16 cellular contexts compared by ENCODE assay signal in genomic region chr10:86793696-86794095, GRCh38.
"Had no signal": no experiment of that assay in that cellular context is flagged by ENCODE, and none has a peak within 500 bp of the region (broad histone marks: within the 10 kb centered on the region; RNA-seq: fewer than 3 reads in every experiment).

No MANE protein-coding gene starts in this region.

- DNase-seq: activated CD4-positive, alpha-beta T cell treated with anti-CD3 and anti-CD28 coated beads for 36 hours; activated CD8-positive, alpha-beta T cell treated with anti-CD3 and anti-CD28 coated beads for 36 hours; activated effector memory CD4-positive, alpha-beta T cell treated with Interleukin-2 at 50 U/mL for 16 hours; activated T-cell treated with anti-CD3 and anti-CD28 coated beads, Interleukin-2, amount 50 U/mL, for 4 hours; effector memory CD8-positive, alpha-beta T cell; heart left ventricle; mammary epithelial cell; ovary; T-helper 17 cell; WERI-Rb-1 had no signal

- H3K36me3 Mint-ChIP-seq: activated naive CD4-positive, alpha-beta T cell treated with anti-CD3 and anti-CD28 coated beads, Interleukin-2, amount 50 U/mL, for 24 hours; natural killer cell treated with Interleukin-12 subunit alpha and Interleukin-12 subunit beta and Interleukin-15 and Interleukin-18, amount 100 ng/mL, for 72 hours; stimulated activated effector memory CD8-positive, alpha-beta T cell treated with anti-CD3 and anti-CD28 coated beads, Interleukin-12 subunit alpha, Interleukin-12 subunit beta, amount 100 ng/mL, for 72 hours had no signal

- H3K27me3 Mint-ChIP-seq: activated CD4-positive, alpha-beta T cell treated with anti-CD3 and anti-CD28 coated beads for 36 hours; activated CD8-positive, alpha-beta T cell treated with anti-CD3 and anti-CD28 coated beads for 36 hours; activated naive CD4-positive, alpha-beta T cell treated with anti-CD3 and anti-CD28 coated beads, Interleukin-2, amount 50 U/mL, for 24 hours; dendritic cell treated with granulocyte-macrophage colony-stimulating factor and Interleukin-4, amounts not matched to agents 40 ng/mL and 50 ng/mL, for 4 days; effector memory CD8-positive, alpha-beta T cell; natural killer cell treated with Interleukin-12 subunit alpha and Interleukin-12 subunit beta and Interleukin-15 and Interleukin-18, amount 100 ng/mL, for 72 hours; T-helper 17 cell had no signal

- H3K9me3 ChIP-seq: heart left ventricle, ovary, vagina had no signal

- H3K9me3 Mint-ChIP-seq: activated CD8-positive, alpha-beta T cell treated with anti-CD3 and anti-CD28 coated beads for 36 hours; activated naive CD4-positive, alpha-beta T cell treated with anti-CD3 and anti-CD28 coated beads, Interleukin-2, amount 50 U/mL, for 24 hours; activated T-cell treated with anti-CD3 and anti-CD28 coated beads, Interleukin-2, amount 50 U/mL, for 4 hours; dendritic cell treated with granulocyte-macrophage colony-stimulating factor and Interleukin-4, amounts not matched to agents 40 ng/mL and 50 ng/mL, for 4 days; effector memory CD8-positive, alpha-beta T cell; natural killer cell treated with Interleukin-12 subunit alpha and Interleukin-12 subunit beta and Interleukin-15 and Interleukin-18, amount 100 ng/mL, for 72 hours; stimulated activated effector memory CD8-positive, alpha-beta T cell treated with anti-CD3 and anti-CD28 coated beads, Interleukin-12 subunit alpha, Interleukin-12 subunit beta, amount 100 ng/mL, for 72 hours had no signal

- ATAC-seq: activated CD4-positive, alpha-beta T cell treated with anti-CD3 and anti-CD28 coated beads for 36 hours; activated CD8-positive, alpha-beta T cell treated with anti-CD3 and anti-CD28 coated beads for 36 hours; activated T-cell treated with anti-CD3 and anti-CD28 coated beads, Interleukin-2, amount 50 U/mL, for 4 hours; effector memory CD8-positive, alpha-beta T cell; natural killer cell treated with Interleukin-12 subunit alpha and Interleukin-12 subunit beta and Interleukin-15 and Interleukin-18, amount 100 ng/mL, for 72 hours; stimulated activated effector memory CD8-positive, alpha-beta T cell treated with anti-CD3 and anti-CD28 coated beads, Interleukin-12 subunit alpha, Interleukin-12 subunit beta, amount 100 ng/mL, for 72 hours; T-helper 17 cell had no signal

- H3K27ac ChIP-seq: epithelial cell of prostate, ovary, vagina, WERI-Rb-1 had no signal

- H3K27ac Mint-ChIP-seq: activated CD4-positive, alpha-beta T cell treated with anti-CD3 and anti-CD28 coated beads for 36 hours; activated CD8-positive, alpha-beta T cell treated with anti-CD3 and anti-CD28 coated beads for 36 hours; activated naive CD4-positive, alpha-beta T cell treated with anti-CD3 and anti-CD28 coated beads, Interleukin-2, amount 50 U/mL, for 24 hours; dendritic cell treated with granulocyte-macrophage colony-stimulating factor and Interleukin-4, amounts not matched to agents 40 ng/mL and 50 ng/mL, for 4 days; effector memory CD8-positive, alpha-beta T cell; natural killer cell treated with Interleukin-12 subunit alpha and Interleukin-12 subunit beta and Interleukin-15 and Interleukin-18, amount 100 ng/mL, for 72 hours; stimulated activated effector memory CD8-positive, alpha-beta T cell treated with anti-CD3 and anti-CD28 coated beads, Interleukin-12 subunit alpha, Interleukin-12 subunit beta, amount 100 ng/mL, for 72 hours; T-helper 17 cell had no signal

- H3K36me3 ChIP-seq: heart left ventricle, ovary, vagina, WERI-Rb-1 had no signal

- H3K4me3 ChIP-seq: heart left ventricle, ovary, vagina had no signal

- H3K4me3 Mint-ChIP-seq: activated CD4-positive, alpha-beta T cell treated with anti-CD3 and anti-CD28 coated beads for 36 hours; activated CD8-positive, alpha-beta T cell treated with anti-CD3 and anti-CD28 coated beads for 36 hours; activated naive CD4-positive, alpha-beta T cell treated with anti-CD3 and anti-CD28 coated beads, Interleukin-2, amount 50 U/mL, for 24 hours; activated T-cell treated with anti-CD3 and anti-CD28 coated beads, Interleukin-2, amount 50 U/mL, for 4 hours; dendritic cell treated with granulocyte-macrophage colony-stimulating factor and Interleukin-4, amounts not matched to agents 40 ng/mL and 50 ng/mL, for 4 days; effector memory CD8-positive, alpha-beta T cell; natural killer cell treated with Interleukin-12 subunit alpha and Interleukin-12 subunit beta and Interleukin-15 and Interleukin-18, amount 100 ng/mL, for 72 hours; stimulated activated effector memory CD8-positive, alpha-beta T cell treated with anti-CD3 and anti-CD28 coated beads, Interleukin-12 subunit alpha, Interleukin-12 subunit beta, amount 100 ng/mL, for 72 hours; T-helper 17 cell had no signal

- H3K27me3 ChIP-seq: heart left ventricle, ovary, vagina had no signal
